Comparison of ENCODE assay signal across 10 cellular contexts in genomic region chr15:96334705-96335428, GRCh38. TPM values are rescaled to one million over a fixed set of nuclear protein-coding genes. Genes with fewer than 3 reads are reported as not detected.
DNase-seq lines count a peak whose midpoint lies in the region; ATAC-seq and TF ChIP-seq lines count a peak whose summit lies in the region.
"Had no signal": no experiment of that assay in that cellular context is flagged by ENCODE, and none has a peak within 500 bp of the region (broad histone marks: within the 10 kb centered on the region; RNA-seq: fewer than 3 reads in every experiment).

No MANE protein-coding gene starts in this region.

- H3K9me2 ChIP-seq in PC-3 (replicated peaks; ENCODE audit: low read length): no peaks in the 10 kb centered on the region

- CTCF ChIA-PET in PC-3 (lab: Charles Lee): interaction anchor here (0.5 kb wide), 1 partner anchor 135 kb away, joined by 3 read pairs; no protein-coding TSS in a partner anchor

- no peak for TF ChIP-seq CTCF in AG09309 (IDR thresholded peaks at IDR 0.05; ENCODE audit: control insufficient read depth, insufficient read depth, low read depth, low read length, missing control alignments)
- TF ChIP-seq CTCF in PC-3 (conservative IDR thresholded peaks at IDR 0.05; ENCODE audit: low read depth, low read length): no peak
- TF ChIP-seq CTCF in esophagus squamous epithelium (IDR thresholded peaks at IDR 0.05): no peak
- TF ChIP-seq CTCF in parathyroid adenoma (IDR thresholded peaks at IDR 0.05): no peak

- ATAC-seq in PC-3: no peak
- ATAC-seq in HG03469 (IDR thresholded peaks at IDR 0.05; ENCODE audit: unreplicated experiment): no peak
- no peak for ATAC-seq in GM21526 (IDR thresholded peaks at IDR 0.05; ENCODE audit: low FRiP score, unreplicated experiment)
- ATAC-seq: stimulated activated naive CD8-positive, alpha-beta T cell treated with anti-CD3 and anti-CD28 coated beads, Interleukin-15, Interleukin-2, amounts not matched to agents 100 U/mL and 50 U/mL, for 24 hours had no signal

- H2AFZ ChIP-seq in PC-3 (ENCODE audit: low read length) (no peak overlapping the region), parathyroid adenoma (no peak overlapping the region)

- H3K27ac ChIP-seq in PC-3 (ENCODE audit: low read length) (peak overlapping the region; percentile 88), esophagus squamous epithelium (peak overlapping the region; percentile 85 to 96 (median 94)), parathyroid adenoma (peak overlapping the region; percentile 96)

- no peaks in the 10 kb centered on the region for H3F3A ChIP-seq in PC-3 (ENCODE audit: low read length, unreplicated experiment)

- H3K9ac ChIP-seq in PC-3 (ENCODE audit: low read length): peak overlapping the region; percentile 97
- H3K9ac ChIP-seq in parathyroid adenoma: peak overlapping the region; percentile 96

- 22 to 31% methylated on average over 2 to 5 of the region's 5 CpGs for WGBS in esophagus squamous epithelium, 2 donors

- H3K9me3 ChIP-seq in PC-3 (ENCODE audit: low read length) (no peaks in the 10 kb centered on the region), esophagus squamous epithelium (no peaks in the 10 kb centered on the region), parathyroid adenoma (ENCODE audit: control insufficient read depth, low read length) (no peaks in the 10 kb centered on the region)

- H3K4me3 ChIP-seq in AG09309 (ENCODE audit: control insufficient read depth, low read depth, low read length) (peak overlapping the region; percentile 75), PC-3 (ENCODE audit: low read length) (peak overlapping the region; percentile 89), esophagus squamous epithelium (peak overlapping the region; percentile 45 to 92 (median 72)), parathyroid adenoma (ENCODE audit: low read depth, low read length) (peak overlapping the region; percentile 85)

- intact Hi-C loops in PC-3 (cut with micrococcal nuclease) (no loop called here), esophagus squamous epithelium (cut with DNase I) (no loop called here)

- TF ChIP-seq POLR2A in esophagus squamous epithelium (IDR thresholded peaks at IDR 0.05): no peak

- BruUV-seq in PC-3 (replicated peaks; lab: Mats Ljungman, UMichigan): no TSS peak

- H3K4me1 ChIP-seq in PC-3 (ENCODE audit: insufficient read depth, low read length) (peaks cover 8% of the 10 kb centered on the region; the same call in 1 of the 2 replicates), esophagus squamous epithelium (peaks cover 0 to 77% (median 0%) of the 10 kb centered on the region in 3 donors), parathyroid adenoma (no peaks in the 10 kb centered on the region)

- peaks cover 39% of the 10 kb centered on the region for H4K20me1 ChIP-seq in PC-3 (ENCODE audit: low read length)

- DNase-seq in AG09309 (ENCODE audit: low read depth) (no peak), PC-3 (peak; percentile 11), esophagus squamous epithelium (lab: John Stamatoyannopoulos, UW) (no peak), NAMALWA (ENCODE audit: low spot score) (no peak)
- DNase-seq in activated CD4-positive, alpha-beta T cell treated with anti-CD3 and anti-CD28 coated beads, Interleukin-2, amount 50 U/mL, for 48 hours: no peak
- DNase-seq: midbrain; stimulated activated naive CD8-positive, alpha-beta T cell treated with anti-CD3 and anti-CD28 coated beads, Interleukin-15, Interleukin-2, amounts not matched to agents 100 U/mL and 50 U/mL, for 24 hours had no signal

- POLR2A ChIA-PET in PC-3 (lab: Charles Lee; ENCODE audit: unreplicated experiment): no interaction called here

- H3K79me2 ChIP-seq in PC-3 (ENCODE audit: low read length) (peaks cover 94% of the 10 kb centered on the region), parathyroid adenoma (peaks cover 61% of the 10 kb centered on the region)

- H3K27me3 ChIP-seq in PC-3 (ENCODE audit: low read length): no peaks in the 10 kb centered on the region
- peaks cover 0 to 38% (median 0%) of the 10 kb centered on the region in 4 donors for H3K27me3 ChIP-seq in esophagus squamous epithelium
- H3K27me3 ChIP-seq in parathyroid adenoma (ENCODE audit: control insufficient read depth, insufficient read depth, low read length): no peaks in the 10 kb centered on the region

- H3K36me3 ChIP-seq in PC-3 (ENCODE audit: low read depth, low read length) (peaks cover 37% of the 10 kb centered on the region), esophagus squamous epithelium (peaks cover 0 to 23% (median 0%) of the 10 kb centered on the region in 3 donors), parathyroid adenoma (ENCODE audit: control insufficient read depth, insufficient read depth, low read length) (no peaks in the 10 kb centered on the region)

- H3K4me2 ChIP-seq in PC-3 (ENCODE audit: low read length): peak overlapping the region; percentile 89
- H3K4me2 ChIP-seq in parathyroid adenoma (ENCODE audit: low read length): peak overlapping the region; percentile 80

RNA-seq across cellular contexts. Expression of gene NR2F2, which starts 4.4 kb away (rescaled TPM):
- total RNA-seq in PC-3 (2014; rRNA removed): 19.0 and 19.6 TPM in 2 replicates
- total RNA-seq in esophagus squamous epithelium: 10 to 100 TPM in 1 of 4 donors, 1 to 10 TPM in 3; 3.7 to 15.6 (median 6.4) TPM
